In the genomic region with DNA sequence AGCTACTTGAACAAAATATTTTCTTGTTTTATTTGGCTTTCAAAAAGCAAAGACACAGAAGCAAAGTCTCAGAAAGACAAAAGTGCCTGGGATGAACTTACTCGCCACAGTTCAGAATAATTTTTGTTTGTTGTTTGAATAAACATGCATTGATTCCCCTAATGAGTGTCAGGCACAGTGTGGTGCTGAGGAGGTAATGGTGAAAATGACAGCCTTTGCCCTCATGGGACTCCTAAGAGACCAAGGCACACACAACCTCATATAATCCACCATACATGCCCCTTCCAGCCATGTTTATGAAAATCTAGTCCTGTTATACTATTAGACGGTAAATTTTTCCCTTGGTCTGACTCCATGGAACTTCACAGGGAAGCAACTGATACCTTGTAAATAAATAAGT, we compare ENCODE assay signal across 1 cellular context.
TF ChIP-seq lines count a peak whose summit lies in the region.

No MANE protein-coding gene starts in this region.

TF ChIP-seq in HepG2, 621 proteins besides CTCF, POLR2A, EP300 and RAD21 (continued from another document):
- TF ChIP-seq, protein P1, sequence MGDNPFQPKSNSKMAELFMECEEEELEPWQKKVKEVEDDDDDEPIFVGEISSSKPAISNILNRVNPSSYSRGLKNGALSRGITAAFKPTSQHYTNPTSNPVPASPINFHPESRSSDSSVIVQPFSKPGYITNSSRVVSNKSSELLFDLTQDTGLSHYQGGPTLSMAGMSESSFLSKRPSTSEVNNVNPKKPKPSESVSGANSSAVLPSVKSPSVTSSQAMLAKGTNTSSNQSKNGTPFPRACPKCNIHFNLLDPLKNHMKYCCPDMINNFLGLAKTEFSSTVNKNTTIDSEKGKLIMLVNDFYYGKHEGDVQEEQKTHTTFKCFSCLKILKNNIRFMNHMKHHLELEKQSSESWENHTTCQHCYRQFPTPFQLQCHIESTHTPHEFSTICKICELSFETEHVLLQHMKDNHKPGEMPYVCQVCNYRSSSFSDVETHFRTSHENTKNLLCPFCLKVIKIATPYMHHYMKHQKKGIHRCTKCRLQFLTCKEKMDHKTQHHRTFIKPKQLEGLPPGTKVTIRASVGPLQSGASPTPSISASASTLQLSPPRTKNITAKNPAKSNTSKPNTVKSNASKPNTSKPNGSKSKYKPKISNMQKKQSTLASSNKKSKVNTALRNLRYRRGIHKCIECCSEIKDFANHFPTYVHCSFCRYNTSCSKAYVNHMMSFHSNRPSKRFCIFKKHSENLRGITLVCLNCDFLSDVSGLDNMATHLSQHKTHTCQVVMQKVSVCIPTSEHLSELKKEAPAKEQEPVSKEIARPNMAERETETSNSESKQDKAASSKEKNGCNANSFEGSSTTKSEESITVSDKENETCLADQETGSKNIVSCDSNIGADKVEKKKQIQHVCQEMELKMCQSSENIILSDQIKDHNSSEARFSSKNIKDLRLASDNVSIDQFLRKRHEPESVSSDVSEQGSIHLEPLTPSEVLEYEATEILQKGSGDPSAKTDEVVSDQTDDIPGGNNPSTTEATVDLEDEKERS (CRISPR knock-in tag; IDR thresholded peaks at IDR 0.05), result no peak
